10 cellular contexts compared by ENCODE assay signal in genomic region chr17:34578656-34579016, GRCh38. TPM values are rescaled to one million over a fixed set of nuclear protein-coding genes. Genes with fewer than 3 reads are reported as not detected.
DNase-seq lines count a peak whose midpoint lies in the region; ATAC-seq and TF ChIP-seq lines count a peak whose summit lies in the region.
"Had no signal": no experiment of that assay in that cellular context is flagged by ENCODE, and none has a peak within 500 bp of the region (broad histone marks: within the 10 kb centered on the region; RNA-seq: fewer than 3 reads in every experiment).

No MANE protein-coding gene starts in this region.

- ATAC-seq in IMR-90 (ENCODE audit: low read depth) = no peak
- no peak for ATAC-seq in HG02885 (IDR thresholded peaks at IDR 0.05; ENCODE audit: poor library complexity, unreplicated experiment)
- ATAC-seq in GM21447 (IDR thresholded peaks at IDR 0.05; ENCODE audit: unreplicated experiment) = no peak
- no peak for ATAC-seq in GM21825 (IDR thresholded peaks at IDR 0.05; ENCODE audit: unreplicated experiment)
- ATAC-seq: mucosa of descending colon had no signal

- H4K12ac ChIP-seq in trophoblast cell (ENCODE audit: low read depth, low read length) = no peak overlapping the region

- H2AK5ac ChIP-seq in IMR-90 (ENCODE audit: low read depth, low read length) = no peak overlapping the region
- H2AK5ac ChIP-seq in trophoblast cell (ENCODE audit: low read length) = no peak overlapping the region

- dilution Hi-C loops in IMR-90 (cut with HindIII; ENCODE audit: low sequenced_read_pairs, unreplicated experiment) = no loop called here

- H3K4me2 ChIP-seq in IMR-90 (ENCODE audit: low read depth, low read length) (no peak overlapping the region), trophoblast cell (ENCODE audit: low read length) (peak overlapping the region; percentile 85)

- no peak overlapping the region for H2BK15ac ChIP-seq in IMR-90 (ENCODE audit: low read depth, low read length)

- peaks cover 0 to 38% (median 11%) of the 10 kb centered on the region in 4 donors for H3K4me1 Mint-ChIP-seq in CD4-positive, alpha-beta memory T cell

- H2BK120ac ChIP-seq in IMR-90 (ENCODE audit: low read depth, low read length) = no peak overlapping the region
- H2BK120ac ChIP-seq in trophoblast cell (ENCODE audit: insufficient read depth, low read length, poor library complexity) = no peak overlapping the region

- TF ChIP-seq EP300 in esophagus muscularis mucosa (IDR thresholded peaks at IDR 0.05) = no peak

- H3K56ac ChIP-seq in IMR-90 (ENCODE audit: extremely low read depth, insufficient read depth, low read length) = no peak overlapping the region

- CTCF ChIA-PET in CD4-positive, alpha-beta memory T cell (lab: Charles Lee; ENCODE audit: partially characterized antibody) = no interaction called here
- CTCF ChIA-PET in IMR-90 (lab: Yijun Ruan, JAX) = no interaction called here

- BruUV-seq in IMR-90 (replicated peaks; lab: Mats Ljungman, UMichigan) = no TSS peak

- H3K14ac ChIP-seq in IMR-90 (replicated peaks; ENCODE audit: low read depth, low read length) (no peak overlapping the region), trophoblast cell (ENCODE audit: low read length) (no peak overlapping the region)

- H3K9me3 ChIP-seq in CD4-positive, alpha-beta memory T cell (ENCODE audit: control insufficient read depth in 1 of 2, low read length in 2 of 2) = no peaks in the 10 kb centered on the region
- H3K9me3 ChIP-seq in IMR-90 (ENCODE audit: control insufficient read depth, insufficient read depth, low read length) (no peaks in the 10 kb centered on the region), esophagus muscularis mucosa (no peaks in the 10 kb centered on the region), trophoblast cell (ENCODE audit: insufficient read depth, low read depth, low read length) (peaks cover 3% of the 10 kb centered on the region)
- H3K9me3 ChIP-seq: mucosa of descending colon had no signal

- H4K91ac ChIP-seq in IMR-90 (ENCODE audit: insufficient read depth, low read depth, low read length) = no peak overlapping the region
- no peak overlapping the region for H4K91ac ChIP-seq in trophoblast cell (ENCODE audit: low read depth, low read length)

- no peaks in the 10 kb centered on the region for H3K9me1 ChIP-seq in IMR-90 (ENCODE audit: insufficient read depth, low read length)

- H4K20me1 ChIP-seq in IMR-90 (ENCODE audit: insufficient read depth, low read length) = no peaks in the 10 kb centered on the region

- no peak overlapping the region for H3K27ac Mint-ChIP-seq in CD4-positive, alpha-beta memory T cell

- no peak for TF ChIP-seq POLR2A in IMR-90 (IDR thresholded peaks at IDR 0.05; ENCODE audit: low read depth, low read length)
- TF ChIP-seq POLR2A in esophagus muscularis mucosa (IDR thresholded peaks at IDR 0.05; ENCODE audit: low read depth) = no peak

- peaks cover 0 to 3% (median 0%) of the 10 kb centered on the region in 8 donors for H3K9me3 Mint-ChIP-seq in CD4-positive, alpha-beta memory T cell

- no peak overlapping the region for H3K4ac ChIP-seq in IMR-90 (ENCODE audit: low read depth, low read length)
- no peak overlapping the region for H3K4ac ChIP-seq in trophoblast cell (ENCODE audit: low read depth, low read length)

- in situ Hi-C loops in IMR-90 (cut with MboI; ENCODE audit: low sequenced_read_pairs) = no loop called here

- no peak for TF ChIP-seq RAD21 in IMR-90 (IDR thresholded peaks at IDR 0.05; ENCODE audit: low read length)

- no peak overlapping the region for H3K4me3 ChIP-seq in CD4-positive, alpha-beta memory T cell (ENCODE audit: low read length in 2 of 2)
- no peak overlapping the region for H3K4me3 ChIP-seq in IMR-90 (ENCODE audit: insufficient read depth, low read depth, low read length)
- peak overlapping the region; percentile 62 to 74 (median 63) for H3K4me3 ChIP-seq in esophagus muscularis mucosa
- H3K4me3 ChIP-seq in trophoblast cell (ENCODE audit: low read depth, low read length) = no peak overlapping the region
- H3K4me3 ChIP-seq: mucosa of descending colon had no signal

- H3K4me3 Mint-ChIP-seq in CD4-positive, alpha-beta memory T cell = peak overlapping the region; percentile 47 to 84 (median 78)

- H2AFZ ChIP-seq in IMR-90 (replicated peaks; ENCODE audit: low read length, poor library complexity) = peak overlapping the region; percentile 81
- no peak overlapping the region for H2AFZ ChIP-seq in trophoblast cell (ENCODE audit: insufficient read depth, low read length, poor library complexity)

- peaks cover 49 to 65% of the 10 kb centered on the region in 2 donors for H3K27me3 Mint-ChIP-seq in CD4-positive, alpha-beta memory T cell

- no peaks in the 10 kb centered on the region for H3K79me2 ChIP-seq in trophoblast cell (ENCODE audit: control insufficient read depth, insufficient read depth, low read length, poor library complexity)

- H3K9ac ChIP-seq in IMR-90 (ENCODE audit: low read depth, low read length) = no peak overlapping the region
- H3K9ac ChIP-seq in trophoblast cell (ENCODE audit: low read length) = no peak overlapping the region

- no peak overlapping the region for H2AK9ac ChIP-seq in IMR-90 (replicated peaks; ENCODE audit: low read depth, low read length, poor library complexity)

- H3K27me3 ChIP-seq in CD4-positive, alpha-beta memory T cell (ENCODE audit: insufficient read depth, low read length) = peaks cover 42% of the 10 kb centered on the region
- H3K27me3 ChIP-seq in IMR-90 (ENCODE audit: control insufficient read depth, insufficient read depth, low read length) = peaks cover 74% of the 10 kb centered on the region
- H3K27me3 ChIP-seq in esophagus muscularis mucosa = peaks cover 3 to 94% (median 44%) of the 10 kb centered on the region in 4 donors
- peaks cover 54% of the 10 kb centered on the region for H3K27me3 ChIP-seq in trophoblast cell (ENCODE audit: insufficient read depth, low read length)

- H2BK5ac ChIP-seq in IMR-90 (ENCODE audit: low read depth, low read length, poor library complexity, severe bottlenecking) (no peak overlapping the region), trophoblast cell (ENCODE audit: low read depth, low read length, poor library complexity) (no peak overlapping the region)

- intact Hi-C loops in CD4-positive, alpha-beta memory T cell (cut with micrococcal nuclease) = no loop called here
- intact Hi-C loops in IMR-90 (cut with micrococcal nuclease) = no loop called here
- intact Hi-C loops in esophagus muscularis mucosa (cut with DNase I) = no loop called here

- H2BK20ac ChIP-seq in IMR-90 (ENCODE audit: low read depth, low read length) = no peak overlapping the region

- H3K4me1 ChIP-seq in CD4-positive, alpha-beta memory T cell (ENCODE audit: insufficient read depth, low read length) = peaks cover 11% of the 10 kb centered on the region
- H3K4me1 ChIP-seq in IMR-90 (ENCODE audit: control insufficient read depth, insufficient read depth, low read length) (peaks cover 2% of the 10 kb centered on the region; the same call in 1 of the 2 replicates), esophagus muscularis mucosa (peaks cover 35 to 41% (median 38%) of the 10 kb centered on the region in 4 donors), trophoblast cell (ENCODE audit: control insufficient read depth in 1 of 2, insufficient read depth in 2 of 2, low read length in 2 of 2) (peaks cover 14 to 28% of the 10 kb centered on the region in 2 experiments)

- H3K18ac ChIP-seq in IMR-90 (ENCODE audit: low read depth, low read length) (no peak overlapping the region), trophoblast cell (ENCODE audit: low read length) (no peak overlapping the region)

- H3K79me1 ChIP-seq in IMR-90 (ENCODE audit: low read depth in 1 of 2, low read length in 2 of 2) = no peaks in the 10 kb centered on the region
- H3K79me1 ChIP-seq in trophoblast cell (ENCODE audit: low read length) = no peaks in the 10 kb centered on the region

- 0% methylated on average over 1 of the region's 11 CpGs; no CpG with 5 or more reads in 1 of the 2 experiments for WGBS in IMR-90 (ENCODE audit: extremely low coverage in 2 of 2, insufficient read length in 1 of 2), 2 experiments
- WGBS in esophagus muscularis mucosa = 17% methylated on average over 11 of the region's 11 CpGs
- no CpG with 5 or more reads among the region's 11 CpGs for WGBS in trophoblast cell (ENCODE audit: extremely low coverage, insufficient coverage, insufficient read length)

- H4K8ac ChIP-seq in IMR-90 (ENCODE audit: low read depth in 2 of 2, low read length in 2 of 2) (no peak overlapping the region), trophoblast cell (ENCODE audit: low read depth, low read length) (no peak overlapping the region)

- H3K36me3 ChIP-seq in CD4-positive, alpha-beta memory T cell (ENCODE audit: insufficient read depth, low read length) = no peaks in the 10 kb centered on the region
- H3K36me3 ChIP-seq in IMR-90 (ENCODE audit: control insufficient read depth, insufficient read depth, low read length) (no peaks in the 10 kb centered on the region), esophagus muscularis mucosa (no peaks in the 10 kb centered on the region), trophoblast cell (ENCODE audit: control insufficient read depth in 1 of 2, insufficient read depth in 2 of 2, low read length in 2 of 2) (no peaks in the 10 kb centered on the region)

- H4K5ac ChIP-seq in IMR-90 (ENCODE audit: low read depth, low read length) = no peak overlapping the region

- no peak overlapping the region for H2BK12ac ChIP-seq in trophoblast cell (ENCODE audit: low read length)

- no peak overlapping the region for H3K27ac ChIP-seq in CD4-positive, alpha-beta memory T cell (ENCODE audit: low read depth, low read length)
- H3K27ac ChIP-seq in IMR-90 (ENCODE audit: insufficient read depth, low read length) (no peak overlapping the region), esophagus muscularis mucosa (replicated peaks in 1 of 4) (no peak overlapping the region), trophoblast cell (ENCODE audit: low read depth, low read length) (no peak overlapping the region)

- POLR2A ChIA-PET in CD4-positive, alpha-beta memory T cell (lab: Charles Lee; ENCODE audit: partially characterized antibody) = no interaction called here
- POLR2A ChIA-PET in IMR-90 (lab: Charles Lee; ENCODE audit: unreplicated experiment) = no interaction called here

- no peaks in the 10 kb centered on the region for H3K36me3 Mint-ChIP-seq in CD4-positive, alpha-beta memory T cell

- no peak for DNase-seq in CD4-positive, alpha-beta memory T cell
- no peak for DNase-seq in IMR-90
- DNase-seq in esophagus muscularis mucosa (ENCODE audit: extremely low spot score) = no peak
- DNase-seq in trophoblast cell = no peak
- DNase-seq in SK-N-DZ (ENCODE audit: low spot score) = no peak
- DNase-seq: stimulated activated CD4-positive, alpha-beta T cell treated with anti-CD3 and anti-CD28 coated beads, Interleukin-4, amount 100 ng/mL, for 24 hours had no signal

- TF ChIP-seq CTCF in IMR-90 (conservative IDR thresholded peaks at IDR 0.05; ENCODE audit: low read depth, low read length) (no peak), esophagus muscularis mucosa (IDR thresholded peaks at IDR 0.05) (no peak)

- H3K23ac ChIP-seq in IMR-90 (ENCODE audit: low read depth, low read length) = no peak overlapping the region
- no peak overlapping the region for H3K23ac ChIP-seq in trophoblast cell (ENCODE audit: low read length)

RNA-seq across cellular contexts. Expression of gene TMEM132E, which starts 0.7 kb away (rescaled TPM):
- total RNA-seq in CD4-positive, alpha-beta memory T cell = under 1 TPM; 0.23 to 0.42 TPM
- under 1 TPM; 0.11 to 0.13 TPM for polyA plus RNA-seq in CD4-positive, alpha-beta memory T cell
- total RNA-seq in IMR-90 (2012; rRNA removed) (not detected in 2 replicates), esophagus muscularis mucosa (under 1 TPM in 2 of 4 donors, not detected in 2; under 0.01 to 0.06 TPM)
- not detected in 2 replicates for polyA plus RNA-seq in IMR-90 (2012; rRNA removed)
- polyA plus RNA-seq in IMR-90 (2012; cell fraction: cytosol; rRNA removed) = 0.01 TPM in 1 of 2 replicates, not detected in the other
- 0.01 TPM in 1 of 2 replicates, not detected in the other for polyA plus RNA-seq in IMR-90 (2012; cell fraction: nucleus; rRNA removed; ENCODE audit: low replicate concordance)
- 1.7 and 1.8 TPM in 2 replicates for polyA plus RNA-seq in trophoblast cell (2013)
- polyA plus RNA-seq in SK-N-DZ (2014; cell fraction: cytosol; rRNA removed) = 17.8 and 23.5 TPM in 2 replicates
- polyA plus RNA-seq in SK-N-DZ (2014; cell fraction: nucleus; rRNA removed) = 29.9 and 41.7 TPM in 2 replicates

Comparison
In these comparisons a context has a peak if more than half of its experiments do, and no peak if none do; other contexts are left out.
1. H3K4me3 ChIP-seq: peak in esophagus muscularis mucosa (4 of 4); none in CD4-positive, alpha-beta memory T cell (0 of 2), IMR-90 (single experiment) and trophoblast cell (single experiment).